Comparison of ENCODE assay signal across 18 cellular contexts in genomic region chr4:7642764-7643495, GRCh38.
"Had no signal": no experiment of that assay in that cellular context is flagged by ENCODE, and none has a peak within 500 bp of the region (broad histone marks: within the 10 kb centered on the region; RNA-seq: fewer than 3 reads in every experiment).

No MANE protein-coding gene starts in this region.

- H3K4me1 ChIP-seq: right atrium auricular region, sigmoid colon, tibial artery, upper lobe of right lung, vagina had no signal

- H3K9me3 ChIP-seq: neutrophil, vagina had no signal

- H3K4me3 ChIP-seq: heart left ventricle, lung, right atrium auricular region, sigmoid colon, skin epidermis, tibial artery, upper lobe of right lung, vagina had no signal

- H3K36me3 ChIP-seq: heart left ventricle, neutrophil, right atrium auricular region, sigmoid colon, tibial artery, upper lobe of right lung, vagina had no signal

- H3K27ac ChIP-seq: heart left ventricle, neutrophil, right atrium auricular region, sigmoid colon, skin epidermis, tibial artery, upper lobe of right lung, vagina had no signal

- H3K4me3 Mint-ChIP-seq: naive thymus-derived CD4-positive, alpha-beta T cell; nephron progenitor cell had no signal

- DNase-seq: effector memory CD4-positive, alpha-beta T cell; heart left ventricle; islet precursor cell; left ventricle myocardium superior; naive thymus-derived CD4-positive, alpha-beta T cell; nephron progenitor cell; posterior cingulate gyrus; sigmoid colon; stimulated activated CD4-positive, alpha-beta T cell treated with anti-CD3 and anti-CD28 coated beads, Interleukin-12 subunit alpha, Interleukin-12 subunit beta, amount 100 ng/mL, for 4 hours; stimulated activated naive CD4-positive, alpha-beta T cell; tibial artery; upper lobe of right lung had no signal

- H3K27me3 ChIP-seq: heart left ventricle, neutrophil, right atrium auricular region, sigmoid colon, upper lobe of right lung, vagina had no signal

- ATAC-seq: esophagus mucosa; heart left ventricle; left ventricle myocardium superior; naive thymus-derived CD4-positive, alpha-beta T cell; upper lobe of right lung had no signal
